Comparison of ENCODE assay signal across 8 cellular contexts in the genomic region with DNA sequence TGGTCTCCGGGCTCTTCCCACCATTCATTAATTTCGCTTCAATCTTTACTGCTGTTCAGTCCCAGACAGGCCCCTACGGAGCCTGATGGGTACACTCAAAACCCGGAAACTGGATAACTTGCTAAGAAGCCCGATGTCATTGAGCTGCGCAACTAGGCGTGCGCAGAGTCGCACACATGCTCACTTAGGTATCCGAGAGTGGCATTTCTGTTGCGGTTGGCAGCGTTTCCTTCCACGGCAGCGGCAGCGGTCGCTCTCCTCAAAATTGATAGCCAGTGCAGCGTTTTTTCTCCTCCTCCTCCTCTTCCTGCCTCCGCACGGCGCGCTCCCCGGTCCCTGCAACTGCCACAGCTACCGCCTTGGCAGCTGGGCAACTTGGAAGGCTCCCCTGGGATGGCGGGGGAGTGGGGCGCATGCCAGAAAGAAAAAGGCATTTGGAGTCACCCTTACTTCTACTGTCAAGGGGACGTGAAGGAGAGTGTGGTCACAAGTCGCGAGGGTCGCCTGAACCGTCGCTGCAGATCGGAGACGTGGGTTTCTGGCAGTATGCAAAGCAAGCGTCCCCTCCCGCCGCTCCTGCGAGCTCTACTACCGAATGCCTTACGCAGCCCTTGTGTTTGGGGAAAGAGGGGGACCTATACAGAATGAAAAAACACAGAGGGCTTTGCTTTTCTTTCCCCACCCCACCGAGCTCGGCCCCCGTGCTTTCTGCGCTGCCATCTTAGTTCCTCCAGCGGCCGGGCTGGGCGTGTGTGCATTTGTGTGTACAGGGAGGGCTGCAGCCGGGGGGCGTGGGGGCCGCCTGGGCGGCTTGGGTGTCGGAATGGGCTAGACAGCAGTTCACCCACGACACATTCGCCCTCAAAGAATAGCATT. TPM values are rescaled to one million over a fixed set of nuclear protein-coding genes. Genes with fewer than 3 reads are reported as not detected.
DNase-seq lines count a peak whose midpoint lies in the region; ATAC-seq, FAIRE-seq and TF ChIP-seq lines count a peak whose summit lies in the region.

No MANE protein-coding gene starts in this region.

- H3K4me3 Mint-ChIP-seq in Calu3 (ENCODE audit: low read depth, unreplicated experiment): peak overlapping the region; percentile 76
- H3K4me3 Mint-ChIP-seq in mesothelial cell of epicardium: peak overlapping the region; percentile 99

- H3K9me3 ChIP-seq in HUES48 (ENCODE audit: control insufficient read depth, insufficient read depth, low read length) (no peaks in the 10 kb centered on the region), NT2/D1 (ENCODE audit: insufficient read depth, low read length) (no peaks in the 10 kb centered on the region), endothelial cell of umbilical vein (replicated peaks; ENCODE audit: control insufficient read depth, insufficient read depth, low read length) (no peaks in the 10 kb centered on the region)

- DNase-seq in Calu3 (peak; percentile 44), NT2/D1 (ENCODE audit: low read depth, low spot score) (peak; percentile 79), endothelial cell of umbilical vein (ENCODE audit: low read depth, low spot score) (peak; percentile 94), mesothelial cell of epicardium (ENCODE audit: low spot score in 2 of 2, unreplicated experiment in 2 of 2) (peak; percentile 36 to 72)
- DNase-seq in activated CD8-positive, alpha-beta memory T cell treated with anti-CD3 and anti-CD28 coated beads, Interleukin-2, amount 50 U/mL, for 24 hours (ENCODE audit: extremely low read depth): peak; percentile 76
- peak; percentile 71 to 76 for DNase-seq in stimulated activated CD8-positive, alpha-beta memory T cell treated with anti-CD3 and anti-CD28 coated beads, Interleukin-15, amount 100 ng/mL, for 4 hours (ENCODE audit: low read depth in 2 of 2)

- H3K27me3 Mint-ChIP-seq in Calu3 (ENCODE audit: unreplicated experiment): no peaks in the 10 kb centered on the region
- H3K27me3 Mint-ChIP-seq in mesothelial cell of epicardium (ENCODE audit: low read depth): peaks cover 3% of the 10 kb centered on the region

- H3K9me1 ChIP-seq in endothelial cell of umbilical vein (replicated peaks; ENCODE audit: control insufficient read depth, extremely low read depth, insufficient read depth, low read length): no peaks in the 10 kb centered on the region

- no peaks in the 10 kb centered on the region for H4K20me1 ChIP-seq in endothelial cell of umbilical vein (replicated peaks; ENCODE audit: control insufficient read depth, extremely low read depth, insufficient read depth, low read length)

- H3K27me3 ChIP-seq in HUES48 (ENCODE audit: control insufficient read depth, insufficient read depth, low read length) (peaks cover 16% of the 10 kb centered on the region), NT2/D1 (ENCODE audit: insufficient read depth, insufficient read length) (peaks cover 31% of the 10 kb centered on the region), endothelial cell of umbilical vein (ENCODE audit: control insufficient read depth in 2 of 2, insufficient read depth in 2 of 2, low read length in 2 of 2) (peaks cover 0 to 5% of the 10 kb centered on the region in 2 experiments)

- TF ChIP-seq CTCF in Calu3 (IDR thresholded peaks at IDR 0.05; ENCODE audit: unreplicated experiment) (no peak), endothelial cell of umbilical vein (IDR thresholded peaks at IDR 0.05; ENCODE audit: extremely low read depth in 1 of 2, insufficient read depth in 1 of 2, low read depth in 1 of 2, low read length in 2 of 2) (no peak), mesothelial cell of epicardium (IDR thresholded peaks at IDR 0.05; ENCODE audit: unreplicated experiment) (no peak)

- POLR2A ChIA-PET in endothelial cell of umbilical vein (lab: Charles Lee): interaction anchor here (1.0 kb wide), 1 partner anchor 149 kb away, joined by 3 read pairs; no protein-coding TSS in a partner anchor

- peak; percentile 9 for TF ChIP-seq POLR2A in endothelial cell of umbilical vein (IDR thresholded peaks at IDR 0.05; ENCODE audit: low read depth, low read length)

- H3K27ac Mint-ChIP-seq in Calu3 (ENCODE audit: unreplicated experiment) (peak overlapping the region; percentile 62), mesothelial cell of epicardium (peak overlapping the region; percentile 93)

- peak overlapping the region; percentile 98 for H3K4me2 ChIP-seq in endothelial cell of umbilical vein (ENCODE audit: insufficient read depth, low read length)

- H3K36me3 ChIP-seq in HUES48 (ENCODE audit: control insufficient read depth, insufficient read depth, low read length) (no peaks in the 10 kb centered on the region), NT2/D1 (ENCODE audit: insufficient read depth, insufficient read length, low read length) (no peaks in the 10 kb centered on the region), endothelial cell of umbilical vein (ENCODE audit: control insufficient read depth in 2 of 2, extremely low read depth in 1 of 2, insufficient read depth in 2 of 2, low read length in 2 of 2) (no peaks in the 10 kb centered on the region)

- H3K36me3 Mint-ChIP-seq in Calu3 (ENCODE audit: insufficient read depth, unreplicated experiment) (peaks cover 30% of the 10 kb centered on the region), mesothelial cell of epicardium (no peaks in the 10 kb centered on the region)

- H3K9ac ChIP-seq in HUES48 (ENCODE audit: low read depth, low read length) (peak overlapping the region; percentile 14; the same call in 1 of the 2 replicates), NT2/D1 (ENCODE audit: insufficient read length, low read depth) (peak overlapping the region; percentile 77), endothelial cell of umbilical vein (replicated peaks; ENCODE audit: extremely low read depth, insufficient read depth, low read length) (peak overlapping the region; percentile 81)

- BruUV-seq in Calu3 (replicated peaks; lab: Mats Ljungman, UMichigan): no TSS peak
- BruUV-seq in endothelial cell of umbilical vein (replicated peaks; lab: Mats Ljungman, UMichigan): no TSS peak

- H3K4me1 Mint-ChIP-seq in Calu3 (ENCODE audit: low read depth, unreplicated experiment): no peaks in the 10 kb centered on the region
- peaks cover 36% of the 10 kb centered on the region for H3K4me1 Mint-ChIP-seq in mesothelial cell of epicardium

- H3K9me3 Mint-ChIP-seq in Calu3 (ENCODE audit: low read depth, unreplicated experiment) (no peaks in the 10 kb centered on the region), mesothelial cell of epicardium (no peaks in the 10 kb centered on the region)

- H2AFZ ChIP-seq in endothelial cell of umbilical vein (ENCODE audit: low read depth, low read length): peak overlapping the region; percentile 95

- dilution Hi-C loops in endothelial cell of umbilical vein (cut with MboI; ENCODE audit: extremely low pct_ligation_motif_present, low sequenced_read_pairs): no loop called here

- H3K27ac ChIP-seq in HUES48 (ENCODE audit: low read depth, low read length) (peak overlapping the region; percentile 65), endothelial cell of umbilical vein (ENCODE audit: insufficient read depth, low read depth, low read length) (peak overlapping the region; percentile 75)

- FAIRE-seq in endothelial cell of umbilical vein (lab: Jason Lieb, UNC): peak; percentile 90

- peak; percentile 64 for ATAC-seq in GM21423 (IDR thresholded peaks at IDR 0.05; ENCODE audit: unreplicated experiment)

- intact Hi-C loops in Calu3 (cut with micrococcal nuclease; ENCODE audit: unreplicated experiment) (no loop called here), endothelial cell of umbilical vein (cut with micrococcal nuclease) (loop anchor here (1.0 to 5.0 kb wide), 6 partner anchors 147 to 1792 kb away; partner anchors contain the start of genes COMMD6, FBXL3 and SLAIN1)

- peaks cover 22% of the 10 kb centered on the region for H3K79me2 ChIP-seq in endothelial cell of umbilical vein (ENCODE audit: control insufficient read depth, insufficient read depth, low read length)

- CTCF ChIA-PET in Calu3 (lab: Charles Lee) (no interaction called here), endothelial cell of umbilical vein (lab: Charles Lee) (interaction anchor here (0.8 to 3.7 kb wide), 4 partner anchors 12 to 164 kb away, joined by 3 to 27 read pairs (median 3); no protein-coding TSS in a partner anchor)

- H3K4me1 ChIP-seq in HUES48 (ENCODE audit: control insufficient read depth, insufficient read depth, low read length): peaks cover 25% of the 10 kb centered on the region
- H3K4me1 ChIP-seq in NT2/D1 (ENCODE audit: insufficient read depth, insufficient read length): no peaks in the 10 kb centered on the region
- peaks cover 31% of the 10 kb centered on the region for H3K4me1 ChIP-seq in endothelial cell of umbilical vein (ENCODE audit: control insufficient read depth, extremely low read depth, insufficient read depth, low read length)

- peak overlapping the region; percentile 93 for H3K4me3 ChIP-seq in HUES48 (ENCODE audit: low read depth, low read length)
- peak overlapping the region; percentile 61 for H3K4me3 ChIP-seq in NT2/D1 (ENCODE audit: insufficient read length, low read depth)
- H3K4me3 ChIP-seq in endothelial cell of umbilical vein (replicated peaks in 1 of 3; ENCODE audit: insufficient read depth in 1 of 3, low read depth in 1 of 3, low read length in 3 of 3): peak overlapping the region; percentile 67 to 90 (median 69)

TF ChIP-seq in endothelial cell of umbilical vein, 7 proteins besides CTCF, POLR2A, EP300 and RAD21:
- TF ChIP-seq MYC (IDR thresholded peaks at IDR 0.05; ENCODE audit: low read depth, low read length): peak; percentile 57
- TF ChIP-seq GATA2 (IDR thresholded peaks at IDR 0.05; ENCODE audit: insufficient read depth, insufficient read length, low read depth, low read length): no peak
- TF ChIP-seq, protein P1, sequence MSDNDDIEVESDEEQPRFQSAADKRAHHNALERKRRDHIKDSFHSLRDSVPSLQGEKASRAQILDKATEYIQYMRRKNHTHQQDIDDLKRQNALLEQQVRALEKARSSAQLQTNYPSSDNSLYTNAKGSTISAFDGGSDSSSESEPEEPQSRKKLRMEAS (IDR thresholded peaks at IDR 0.05; ENCODE audit: insufficient read depth, insufficient read length): peak; percentile 46
- no peak for TF ChIP-seq EZH2 (IDR thresholded peaks at IDR 0.05; ENCODE audit: borderline replicate concordance, low read depth, low read length, severe bottlenecking)
- peak; percentile 39 for TF ChIP-seq POLR2AphosphoS5 (IDR thresholded peaks at IDR 0.05; ENCODE audit: insufficient read depth, low read depth, low read length)
TF ChIP-seq in endothelial cell of umbilical vein: peak in this region for 3.

RNA-seq across cellular contexts. Expression of gene MYCBP2, which starts 2.5 kb away (rescaled TPM):
- total RNA-seq in Calu3 (2022) (22.0 and 22.6 TPM in 2 replicates), endothelial cell of umbilical vein (85.8 and 89.8 TPM in 2 replicates), mesothelial cell of epicardium (65.9 to 72.3 TPM (median 67.7 TPM) in 3 replicates)
- polyA plus RNA-seq in endothelial cell of umbilical vein: 26.0 and 30.5 TPM in 2 replicates
- polyA plus RNA-seq in endothelial cell of umbilical vein (2011; cell fraction: cytosol; rRNA removed): 37.5 and 38.7 TPM in 2 replicates
- 87.7 and 93.7 TPM in 2 replicates for polyA plus RNA-seq in endothelial cell of umbilical vein (2011; cell fraction: nucleus; rRNA removed)
- 49.8 and 57.9 TPM in 2 replicates for polyA plus RNA-seq in endothelial cell of umbilical vein (2012)
- polyA minus RNA-seq in endothelial cell of umbilical vein: 141 and 157 TPM in 2 replicates
- 45.7 TPM for polyA minus RNA-seq in endothelial cell of umbilical vein (2011; cell fraction: cytosol; rRNA and poly(A)+ RNA removed)
- 238 and 307 TPM in 2 replicates for polyA minus RNA-seq in endothelial cell of umbilical vein (2011; cell fraction: nucleus; rRNA and poly(A)+ RNA removed)

Comparison
In these comparisons a context has a peak if more than half of its experiments do, and no peak if none do; other contexts are left out.
1. Peak in every context shown above with its lines: DNase-seq, ATAC-seq, H3K4me3 ChIP-seq and H3K27ac ChIP-seq.
2. DNase-seq: peak in every context shown above with its lines; median percentile 94 in endothelial cell of umbilical vein; 79 in NT2/D1; 76 in activated CD8-positive, alpha-beta memory T cell treated with anti-CD3 and anti-CD28 coated beads, Interleukin-2, amount 50 U/mL, for 24 hours; 74 in stimulated activated CD8-positive, alpha-beta memory T cell treated with anti-CD3 and anti-CD28 coated beads, Interleukin-15, amount 100 ng/mL, for 4 hours; 54 in mesothelial cell of epicardium; 44 in Calu3.
3. H3K9ac ChIP-seq: peak in every context shown above with its lines; median percentile 81 in endothelial cell of umbilical vein; 77 in NT2/D1; 14 in HUES48.